22 cellular contexts compared by ENCODE assay signal in the genomic region with DNA sequence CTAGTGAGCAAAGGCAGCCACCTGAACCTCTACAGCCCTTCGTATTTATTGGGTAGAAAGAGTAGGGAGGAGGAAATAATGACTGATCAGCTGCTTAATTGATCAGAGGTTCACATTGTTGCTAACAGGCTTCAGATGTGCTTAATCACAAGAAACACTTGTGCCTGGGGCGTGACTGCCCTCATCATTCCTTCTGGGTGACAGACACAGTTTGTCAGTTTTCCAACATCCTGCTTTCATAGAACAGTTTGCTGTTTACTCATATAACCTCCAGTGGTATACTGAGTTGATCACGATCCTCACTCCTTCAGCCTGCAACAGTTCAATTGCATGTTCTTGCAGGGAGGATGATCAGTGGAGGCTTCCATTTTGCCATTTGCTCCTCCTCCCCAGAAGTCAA. TPM values are rescaled to one million over a fixed set of nuclear protein-coding genes. Genes with fewer than 3 reads are reported as not detected.
"Had no signal": no experiment of that assay in that cellular context is flagged by ENCODE, and none has a peak within 500 bp of the region (broad histone marks: within the 10 kb centered on the region; RNA-seq: fewer than 3 reads in every experiment).

No MANE protein-coding gene starts in this region.

- H3K27ac ChIP-seq: body of pancreas, colonic mucosa, heart right ventricle, lower lobe of right lung, sigmoid colon had no signal

- H3K9me3 Mint-ChIP-seq: central memory CD8-positive, alpha-beta T cell had no signal

- H3K27me3 ChIP-seq: body of pancreas, colonic mucosa, sigmoid colon had no signal

- ATAC-seq: activated CD4-positive, alpha-beta T cell treated with anti-CD3 and anti-CD28 coated beads for 36 hours; body of pancreas; esophagus mucosa; heart right ventricle; lower lobe of right lung; natural killer cell treated with Interleukin-12 subunit alpha and Interleukin-12 subunit beta and Interleukin-15 and Interleukin-18, amount 100 ng/mL, for 72 hours; WTC11 had no signal

- H3K36me3 Mint-ChIP-seq: activated naive CD8-positive, alpha-beta T cell treated with anti-CD3 and anti-CD28 coated beads, Interleukin-2, amount 10 ng/mL, durations not matched to agents 7 days and 5 days; immature natural killer cell had no signal

- H3K4me1 ChIP-seq: body of pancreas, colonic mucosa, heart right ventricle, lower lobe of right lung, sigmoid colon had no signal

- H3K4me1 Mint-ChIP-seq: activated CD4-positive, alpha-beta memory T cell treated with anti-CD3 and anti-CD28 coated beads, Interleukin-2, amount 10 ng/mL, durations not matched to agents 7 days and 5 days; activated naive CD8-positive, alpha-beta T cell treated with anti-CD3 and anti-CD28 coated beads, Interleukin-2, amount 10 ng/mL, durations not matched to agents 7 days and 5 days; central memory CD8-positive, alpha-beta T cell; immature natural killer cell; WTC11 had no signal

- FAIRE-seq: TTC549 had no signal

- DNase-seq: activated CD4-positive, alpha-beta memory T cell treated with anti-CD3 and anti-CD28 coated beads, Interleukin-2, amount 10 ng/mL, durations not matched to agents 7 days and 5 days; activated CD4-positive, alpha-beta T cell treated with anti-CD3 and anti-CD28 coated beads for 36 hours; activated naive CD4-positive, alpha-beta T cell treated with Interleukin-2 at 50 U/mL for 16 hours; activated naive CD8-positive, alpha-beta T cell treated with anti-CD3 and anti-CD28 coated beads, Interleukin-2, amount 10 ng/mL, durations not matched to agents 7 days and 5 days; activated T-cell treated with anti-CD3 and anti-CD28 coated beads, Interleukin-2, amount 50 U/mL, for 1 hour; amygdala; body of pancreas; colonic mucosa; heart right ventricle; immature natural killer cell; lower lobe of right lung; posterior cingulate gyrus; sigmoid colon; stimulated activated CD8-positive, alpha-beta memory T cell treated with anti-CD3 and anti-CD28 coated beads, Interleukin-4, amount 100 ng/mL, for 48 hours; stimulated activated naive CD4-positive, alpha-beta T cell had no signal

- H3K4me3 Mint-ChIP-seq: activated CD4-positive, alpha-beta memory T cell treated with anti-CD3 and anti-CD28 coated beads, Interleukin-2, amount 10 ng/mL, durations not matched to agents 7 days and 5 days; activated CD4-positive, alpha-beta T cell treated with anti-CD3 and anti-CD28 coated beads for 36 hours; activated naive CD8-positive, alpha-beta T cell treated with anti-CD3 and anti-CD28 coated beads, Interleukin-2, amount 10 ng/mL, durations not matched to agents 7 days and 5 days; central memory CD8-positive, alpha-beta T cell; immature natural killer cell; natural killer cell treated with Interleukin-12 subunit alpha and Interleukin-12 subunit beta and Interleukin-15 and Interleukin-18, amount 100 ng/mL, for 72 hours; T-helper 2 cell treated with Interferon-gamma antibody and Interleukin-4, amounts not matched to agents 5 μg/mL and 100 μg/mL, for 36 hours; WTC11 had no signal

- H3K36me3 ChIP-seq: colonic mucosa, heart right ventricle, lower lobe of right lung, sigmoid colon had no signal

- H3K4me3 ChIP-seq: body of pancreas, colonic mucosa, heart right ventricle, lower lobe of right lung, sigmoid colon had no signal

- H3K27ac Mint-ChIP-seq: activated CD4-positive, alpha-beta memory T cell treated with anti-CD3 and anti-CD28 coated beads, Interleukin-2, amount 10 ng/mL, durations not matched to agents 7 days and 5 days; activated CD4-positive, alpha-beta T cell treated with anti-CD3 and anti-CD28 coated beads for 36 hours; activated naive CD8-positive, alpha-beta T cell treated with anti-CD3 and anti-CD28 coated beads, Interleukin-2, amount 10 ng/mL, durations not matched to agents 7 days and 5 days; activated T-helper 2 cell treated with anti-CD3 and anti-CD28 coated beads, Interferon-gamma antibody, Interleukin-2, Interleukin-4, amounts not matched to agents 10 μg/mL and 5 μg/mL and 100 μg/mL, durations not matched to agents 14 hours and 24 hours and 36 hours; immature natural killer cell; natural killer cell treated with Interleukin-12 subunit alpha and Interleukin-12 subunit beta and Interleukin-15 and Interleukin-18, amount 100 ng/mL, for 72 hours; T-helper 2 cell treated with Interferon-gamma antibody and Interleukin-4, amounts not matched to agents 5 μg/mL and 100 μg/mL, for 36 hours; WTC11 had no signal

- H3K9me3 ChIP-seq: colonic mucosa had no signal

RNA-seq across cellular contexts. Expression of gene CASR, which starts 13.6 kb away (rescaled TPM):
- total RNA-seq: activated naive CD8-positive, alpha-beta T cell treated with anti-CD3 and anti-CD28 coated beads, Interleukin-2, amount 10 ng/mL, durations not matched to agents 7 days and 5 days; activated T-helper 2 cell treated with anti-CD3 and anti-CD28 coated beads, Interferon-gamma antibody, Interleukin-2, Interleukin-4, amounts not matched to agents 10 μg/mL and 5 μg/mL and 100 μg/mL, durations not matched to agents 14 hours and 24 hours and 36 hours; esophagus mucosa; heart right ventricle; lower lobe of right lung; natural killer cell treated with Interleukin-12 subunit alpha and Interleukin-12 subunit beta and Interleukin-15 and Interleukin-18, amount 100 ng/mL, for 72 hours had no signal
- polyA plus RNA-seq: heart right ventricle, immature natural killer cell had no signal
